29 cellular contexts compared by ENCODE assay signal in genomic region chr10:91149550-91149949, GRCh38.
"Had no signal": no experiment of that assay in that cellular context is flagged by ENCODE, and none has a peak within 500 bp of the region (broad histone marks: within the 10 kb centered on the region; RNA-seq: fewer than 3 reads in every experiment).

No MANE protein-coding gene starts in this region.

- H3K4me1 ChIP-seq: colonic mucosa, esophagus muscularis mucosa, esophagus squamous epithelium, foreskin keratinocyte, gastrocnemius medialis, gastroesophageal sphincter, heart left ventricle, heart right ventricle had no signal

- H3K9me3 ChIP-seq: colonic mucosa, esophagus muscularis mucosa, esophagus squamous epithelium, gastrocnemius medialis, gastroesophageal sphincter, heart left ventricle, heart right ventricle had no signal

- H3K9me3 Mint-ChIP-seq: dendritic cell treated with granulocyte-macrophage colony-stimulating factor and Interleukin-4, amounts not matched to agents 40 ng/mL and 50 ng/mL, for 4 days; effector memory CD8-positive, alpha-beta T cell; endodermal cell had no signal

- DNase-seq: colonic mucosa; cortex of kidney; dermis blood vessel endothelial cell; dorsolateral prefrontal cortex; effector CD4-positive, alpha-beta T cell; effector CD8-positive, alpha-beta T cell; effector memory CD4-positive, alpha-beta T cell; effector memory CD8-positive, alpha-beta T cell; endodermal cell; erythroblast; esophagus squamous epithelium; foreskin fibroblast; foreskin keratinocyte; foreskin melanocyte; gastrocnemius medialis; glutamatergic neuron; head of caudate nucleus; heart left ventricle; heart right ventricle had no signal

- H3K4me2 ChIP-seq: hepatocyte had no signal

- H3K79me2 ChIP-seq: hepatocyte had no signal

- H3K4me3 Mint-ChIP-seq: dendritic cell treated with granulocyte-macrophage colony-stimulating factor and Interleukin-4, amounts not matched to agents 40 ng/mL and 50 ng/mL, for 4 days; effector memory CD8-positive, alpha-beta T cell; endodermal cell had no signal

- H3K36me3 ChIP-seq: colonic mucosa, esophagus muscularis mucosa, esophagus squamous epithelium, gastrocnemius medialis, gastroesophageal sphincter, heart left ventricle, heart right ventricle had no signal

- H3K4me3 ChIP-seq: colonic mucosa, coronary artery, dorsolateral prefrontal cortex, esophagus muscularis mucosa, esophagus squamous epithelium, gastrocnemius medialis, gastroesophageal sphincter, heart left ventricle, heart right ventricle, hepatocyte had no signal

- H3K27me3 ChIP-seq: colonic mucosa, dorsolateral prefrontal cortex, esophagus muscularis mucosa, gastrocnemius medialis, gastroesophageal sphincter, heart right ventricle, hepatocyte had no signal

- H2AFZ ChIP-seq: hepatocyte had no signal

- H3K27ac ChIP-seq: colonic mucosa, coronary artery, dorsolateral prefrontal cortex, epithelial cell of prostate, esophagus muscularis mucosa, esophagus squamous epithelium, foreskin keratinocyte, gastrocnemius medialis, gastroesophageal sphincter, heart left ventricle, heart right ventricle, hepatocyte had no signal

- ATAC-seq: effector memory CD8-positive, alpha-beta T cell; esophagus mucosa; foreskin keratinocyte; gastrocnemius medialis; gastroesophageal sphincter; heart left ventricle; heart right ventricle had no signal

- H3K27ac Mint-ChIP-seq: dendritic cell treated with granulocyte-macrophage colony-stimulating factor and Interleukin-4, amounts not matched to agents 40 ng/mL and 50 ng/mL, for 4 days; effector memory CD8-positive, alpha-beta T cell; endodermal cell had no signal

- FAIRE-seq: endometrium, endothelial cell of umbilical vein, frontal cortex had no signal
